ENCODE assay signal across 20 cellular contexts in genomic region chr18:66894851-66895250, GRCh38.
"Had no signal": no experiment of that assay in that cellular context is flagged by ENCODE, and none has a peak within 500 bp of the region (broad histone marks: within the 10 kb centered on the region; RNA-seq: fewer than 3 reads in every experiment).

No MANE protein-coding gene starts in this region.

- H3K4me3 Mint-ChIP-seq: dendritic cell treated with granulocyte-macrophage colony-stimulating factor and Interleukin-4, amounts not matched to agents 40 ng/mL and 50 ng/mL, for 4 days; memory B cell; natural killer cell; stimulated activated effector memory CD8-positive, alpha-beta T cell treated with anti-CD3 and anti-CD28 coated beads, Interleukin-12 subunit alpha, Interleukin-12 subunit beta, amount 100 ng/mL, for 72 hours had no signal

- H3K36me3 Mint-ChIP-seq: memory B cell; natural killer cell; stimulated activated effector memory CD8-positive, alpha-beta T cell treated with anti-CD3 and anti-CD28 coated beads, Interleukin-12 subunit alpha, Interleukin-12 subunit beta, amount 100 ng/mL, for 72 hours had no signal

- H3K27ac Mint-ChIP-seq: dendritic cell treated with granulocyte-macrophage colony-stimulating factor and Interleukin-4, amounts not matched to agents 40 ng/mL and 50 ng/mL, for 4 days; memory B cell; natural killer cell; stimulated activated effector memory CD8-positive, alpha-beta T cell treated with anti-CD3 and anti-CD28 coated beads, Interleukin-12 subunit alpha, Interleukin-12 subunit beta, amount 100 ng/mL, for 72 hours had no signal

- H3K9me3 Mint-ChIP-seq: memory B cell had no signal

- ATAC-seq: left lobe of liver; natural killer cell; psoas muscle; right cardiac atrium; stimulated activated effector memory CD8-positive, alpha-beta T cell treated with anti-CD3 and anti-CD28 coated beads, Interleukin-12 subunit alpha, Interleukin-12 subunit beta, amount 100 ng/mL, for 72 hours had no signal

- H3K27ac ChIP-seq: ovary, psoas muscle, sigmoid colon, stomach, thyroid gland, vagina had no signal

- H3K4me1 Mint-ChIP-seq: memory B cell; natural killer cell; stimulated activated effector memory CD8-positive, alpha-beta T cell treated with anti-CD3 and anti-CD28 coated beads, Interleukin-12 subunit alpha, Interleukin-12 subunit beta, amount 100 ng/mL, for 72 hours had no signal

- H3K9me3 ChIP-seq: ovary, psoas muscle, sigmoid colon, stomach, thyroid gland, vagina had no signal

- H3K4me3 ChIP-seq: lung, ovary, psoas muscle, sigmoid colon, stomach, thyroid gland, vagina had no signal

- DNase-seq: effector CD8-positive, alpha-beta T cell; head of caudate nucleus; natural killer cell; occipital lobe; ovary; psoas muscle; right cardiac atrium; sigmoid colon; stimulated activated CD4-positive, alpha-beta T cell treated with anti-CD3 and anti-CD28 coated beads, Interleukin-2, amount 100 ng/mL, for 24 hours; stimulated activated CD4-positive, alpha-beta T cell treated with anti-CD3 and anti-CD28 coated beads, Interleukin-4, amount 100 ng/mL, for 24 hours; stimulated activated naive CD4-positive, alpha-beta T cell treated with Interleukin-2 at 50 U/mL for 16 hours; stomach; thyroid gland; trophoblast cell had no signal

- H3K36me3 ChIP-seq: ovary, sigmoid colon, stomach, thyroid gland, vagina had no signal

- H3K4me1 ChIP-seq: psoas muscle, sigmoid colon, stomach, thyroid gland, vagina had no signal

- H3K27me3 Mint-ChIP-seq: dendritic cell treated with granulocyte-macrophage colony-stimulating factor and Interleukin-4, amounts not matched to agents 40 ng/mL and 50 ng/mL, for 4 days; memory B cell had no signal

- H3K27me3 ChIP-seq: ovary, sigmoid colon, stomach, thyroid gland, vagina had no signal
